Comparison of ENCODE assay signal across 32 cellular contexts in the genomic region with DNA sequence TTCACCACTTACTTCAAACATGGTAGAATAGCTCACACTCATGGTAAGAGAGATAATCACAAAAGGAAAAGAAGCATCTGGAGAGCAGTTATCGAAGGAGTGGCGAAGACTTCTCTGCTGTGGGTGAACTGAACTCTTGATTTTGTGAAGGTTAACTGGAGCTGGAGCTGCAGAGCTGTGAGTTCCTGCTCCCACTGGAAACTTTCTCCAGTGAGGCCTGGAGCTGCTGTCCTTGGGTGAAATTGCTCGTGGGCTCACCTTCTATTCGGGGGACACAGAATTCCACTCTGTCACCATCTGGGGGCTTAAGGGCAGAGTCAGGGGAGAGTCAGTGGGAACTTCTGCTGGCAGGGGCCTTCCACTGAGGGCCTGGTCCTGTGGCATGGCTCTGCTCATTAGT. TPM values are rescaled to one million over a fixed set of nuclear protein-coding genes. Genes with fewer than 3 reads are reported as not detected.
"Had no signal": no experiment of that assay in that cellular context is flagged by ENCODE, and none has a peak within 500 bp of the region (broad histone marks: within the 10 kb centered on the region; RNA-seq: fewer than 3 reads in every experiment).

No MANE protein-coding gene starts in this region.

- H3K9me3 ChIP-seq: lower lobe of right lung, psoas muscle, testis, tibial artery, upper lobe of left lung, uterus had no signal

- H3K36me3 Mint-ChIP-seq: mesothelial cell of epicardium; neural progenitor cell; stimulated activated memory B cell treated with anti-CD40 and anti-IgM and Interleukin-4, amounts not matched to agents 10 μg/mL and 1 μg/mL and 100 μg/mL, for 72 hours had no signal

- H3K27me3 Mint-ChIP-seq: stimulated activated memory B cell treated with anti-CD40 and anti-IgM and Interleukin-4, amounts not matched to agents 10 μg/mL and 1 μg/mL and 100 μg/mL, for 72 hours had no signal

- ATAC-seq: esophagus mucosa; foreskin keratinocyte; gastroesophageal sphincter; heart right ventricle; left colon; left ventricle myocardium superior; lower lobe of right lung; naive thymus-derived CD4-positive, alpha-beta T cell; psoas muscle; right cardiac atrium; stimulated activated memory B cell treated with anti-CD40 and anti-IgM and Interleukin-4, amounts not matched to agents 10 μg/mL and 1 μg/mL and 100 μg/mL, for 72 hours; stimulated activated naive CD8-positive, alpha-beta T cell treated with anti-CD3 and anti-CD28 coated beads, Interleukin-15, Interleukin-2, amounts not matched to agents 100 U/mL and 50 U/mL, for 24 hours had no signal

- H3K4me1 Mint-ChIP-seq: endodermal cell, memory B cell, mesothelial cell of epicardium, neural progenitor cell had no signal

- H3K27me3 ChIP-seq: dorsolateral prefrontal cortex, foreskin keratinocyte, gastroesophageal sphincter, heart right ventricle, neural progenitor cell, sigmoid colon, testis, tibial artery, upper lobe of left lung, uterus had no signal

- H3K36me3 ChIP-seq: gastroesophageal sphincter, heart right ventricle, lower lobe of right lung, neural progenitor cell, sigmoid colon, tibial artery, upper lobe of left lung, uterus had no signal

- H3K4me3 ChIP-seq: dorsolateral prefrontal cortex, gastroesophageal sphincter, heart right ventricle, lower lobe of right lung, neural progenitor cell, psoas muscle, sigmoid colon, testis, tibial artery, upper lobe of left lung, uterus had no signal

- H3K9me3 Mint-ChIP-seq: endodermal cell had no signal

- H3K4me3 Mint-ChIP-seq: endodermal cell; memory B cell; mesothelial cell of epicardium; naive thymus-derived CD4-positive, alpha-beta T cell; nephron; neural progenitor cell; stimulated activated memory B cell treated with anti-CD40 and anti-IgM and Interleukin-4, amounts not matched to agents 10 μg/mL and 1 μg/mL and 100 μg/mL, for 72 hours had no signal

- DNase-seq: cerebellar nuclear complex; dorsolateral prefrontal cortex; effector CD8-positive, alpha-beta T cell; endodermal cell; foreskin keratinocyte; glutamatergic neuron; heart right ventricle; hippocampal formation; kidney glomerular epithelial cell; left colon; left ventricle myocardium superior; lower lobe of right lung; naive thymus-derived CD4-positive, alpha-beta T cell; psoas muscle; right cardiac atrium; sigmoid colon; stimulated activated CD4-positive, alpha-beta T cell treated with anti-CD3 and anti-CD28 coated beads, Interleukin-4, amount 100 ng/mL, for 4 hours; stimulated activated naive CD8-positive, alpha-beta T cell treated with anti-CD3 and anti-CD28 coated beads, Interleukin-15, Interleukin-2, amounts not matched to agents 100 U/mL and 50 U/mL, for 24 hours; substantia nigra; testis; tibial artery; upper lobe of left lung; uterus had no signal

- H3K27ac Mint-ChIP-seq: endodermal cell; memory B cell; mesothelial cell of epicardium; naive thymus-derived CD4-positive, alpha-beta T cell; nephron; neural progenitor cell; stimulated activated memory B cell treated with anti-CD40 and anti-IgM and Interleukin-4, amounts not matched to agents 10 μg/mL and 1 μg/mL and 100 μg/mL, for 72 hours had no signal

RNA-seq across cellular contexts. Expression of a gene that starts 45.9 kb away (rescaled TPM):
- total RNA-seq: left ventricle myocardium superior, mucosa of gallbladder, psoas muscle, skeletal muscle tissue, uterus had no signal
